ENCODE assay signal across 10 cellular contexts in genomic region chr18:3014501-3015202, GRCh38. TPM values are rescaled to one million over a fixed set of nuclear protein-coding genes. Genes with fewer than 3 reads are reported as not detected.
A peak's percentile ranks its signal among the peaks of the same experiment; 100 is the strongest.
DNase-seq lines count a peak whose midpoint lies in the region; ATAC-seq and TF ChIP-seq lines count a peak whose summit lies in the region.
"Had no signal": no experiment of that assay in that cellular context is flagged by ENCODE, and none has a peak within 500 bp of the region (broad histone marks: within the 10 kb centered on the region; RNA-seq: fewer than 3 reads in every experiment).

No MANE protein-coding gene starts in this region.

- H3K27me3 Mint-ChIP-seq in activated CD8-positive, alpha-beta T cell treated with anti-CD3 and anti-CD28 coated beads for 36 hours, result no peaks in the 10 kb centered on the region
- no peaks in the 10 kb centered on the region for H3K27me3 Mint-ChIP-seq in activated CD8-positive, alpha-beta T cell treated with anti-CD3 and anti-CD28 coated beads, Interleukin-2, amount 10 ng/mL, durations not matched to agents 7 days and 5 days (ENCODE audit: low read depth)
- no peaks in the 10 kb centered on the region for H3K27me3 Mint-ChIP-seq in activated CD4-positive, alpha-beta memory T cell treated with anti-CD3 and anti-CD28 coated beads for 36 hours

- H3K36me3 Mint-ChIP-seq in activated CD8-positive, alpha-beta T cell treated with anti-CD3 and anti-CD28 coated beads for 36 hours (ENCODE audit: low read depth), result peaks cover 27% of the 10 kb centered on the region
- peaks cover 24% of the 10 kb centered on the region for H3K36me3 Mint-ChIP-seq in activated CD8-positive, alpha-beta T cell treated with anti-CD3 and anti-CD28 coated beads, Interleukin-2, amount 10 ng/mL, durations not matched to agents 7 days and 5 days (ENCODE audit: low read depth)
- H3K36me3 Mint-ChIP-seq in activated CD4-positive, alpha-beta memory T cell treated with anti-CD3 and anti-CD28 coated beads for 36 hours, result peaks cover 26% of the 10 kb centered on the region

- no peak for ATAC-seq in activated CD8-positive, alpha-beta T cell treated with anti-CD3 and anti-CD28 coated beads for 36 hours
- ATAC-seq in activated CD8-positive, alpha-beta T cell treated with anti-CD3 and anti-CD28 coated beads, Interleukin-2, amount 10 ng/mL, durations not matched to agents 7 days and 5 days, result no peak
- peak; percentile 4 for ATAC-seq in left lung
- ATAC-seq: mucosa of descending colon had no signal

- no peak for TF ChIP-seq CTCF in activated CD8-positive, alpha-beta T cell treated with anti-CD3 and anti-CD28 coated beads for 36 hours (IDR thresholded peaks at IDR 0.05)
- TF ChIP-seq CTCF in left lung (IDR thresholded peaks at IDR 0.05), result no peak

- no peaks in the 10 kb centered on the region for H3K27me3 ChIP-seq in left lung

- POLR2A ChIA-PET in activated CD8-positive, alpha-beta T cell treated with anti-CD3 and anti-CD28 coated beads for 36 hours (lab: Charles Lee), result interaction anchor here (0.6 to 1.2 kb wide), 2 partner anchors 13 to 230 kb away, joined by 3 to 5 read pairs; no protein-coding TSS in a partner anchor
- POLR2A ChIA-PET in activated CD8-positive, alpha-beta T cell treated with anti-CD3 and anti-CD28 coated beads, Interleukin-2, amount 10 ng/mL, durations not matched to agents 7 days and 5 days (lab: Charles Lee), result interaction anchor here (1.2 kb wide), 1 partner anchor 46 kb away, joined by 4 read pairs; no protein-coding TSS in a partner anchor
- POLR2A ChIA-PET in activated CD4-positive, alpha-beta memory T cell treated with anti-CD3 and anti-CD28 coated beads for 36 hours (lab: Charles Lee), result interaction anchor here (0.6 to 1.3 kb wide), 2 partner anchors 20 to 108 kb away, joined by 3 to 4 read pairs; no protein-coding TSS in a partner anchor

- intact Hi-C loops in activated CD8-positive, alpha-beta T cell treated with anti-CD3 and anti-CD28 coated beads for 36 hours (cut with micrococcal nuclease), result loop anchor here (5.0 kb wide), 1 partner anchor 48 kb away; no protein-coding TSS in a partner anchor
- intact Hi-C loops in activated CD4-positive, alpha-beta memory T cell treated with anti-CD3 and anti-CD28 coated beads for 36 hours (cut with micrococcal nuclease), result no loop called here
- intact Hi-C loops in left lung (cut with DNase I), result no loop called here

- H3K27ac ChIP-seq in left lung, result peak overlapping the region; percentile 88 to 97
- peak overlapping the region; percentile 41 for H3K27ac ChIP-seq in substantia nigra (ENCODE audit: low read depth, low read length, poor library complexity, severe bottlenecking)

- H3K27ac Mint-ChIP-seq in activated CD8-positive, alpha-beta T cell treated with anti-CD3 and anti-CD28 coated beads for 36 hours, result peak overlapping the region; percentile 65
- H3K27ac Mint-ChIP-seq in activated CD8-positive, alpha-beta T cell treated with anti-CD3 and anti-CD28 coated beads, Interleukin-2, amount 10 ng/mL, durations not matched to agents 7 days and 5 days, result no peak overlapping the region
- peak overlapping the region; percentile 4 for H3K27ac Mint-ChIP-seq in activated CD4-positive, alpha-beta memory T cell treated with anti-CD3 and anti-CD28 coated beads for 36 hours

- H3K4me1 Mint-ChIP-seq in activated CD8-positive, alpha-beta T cell treated with anti-CD3 and anti-CD28 coated beads for 36 hours (ENCODE audit: low read depth), result peaks cover 56% of the 10 kb centered on the region
- peaks cover 59% of the 10 kb centered on the region for H3K4me1 Mint-ChIP-seq in activated CD8-positive, alpha-beta T cell treated with anti-CD3 and anti-CD28 coated beads, Interleukin-2, amount 10 ng/mL, durations not matched to agents 7 days and 5 days (ENCODE audit: low read depth)
- H3K4me1 Mint-ChIP-seq in activated CD4-positive, alpha-beta memory T cell treated with anti-CD3 and anti-CD28 coated beads for 36 hours (ENCODE audit: low read depth), result peaks cover 56% of the 10 kb centered on the region

- no peaks in the 10 kb centered on the region for H3K9me3 Mint-ChIP-seq in activated CD8-positive, alpha-beta T cell treated with anti-CD3 and anti-CD28 coated beads for 36 hours
- no peaks in the 10 kb centered on the region for H3K9me3 Mint-ChIP-seq in activated CD8-positive, alpha-beta T cell treated with anti-CD3 and anti-CD28 coated beads, Interleukin-2, amount 10 ng/mL, durations not matched to agents 7 days and 5 days (ENCODE audit: insufficient read depth)
- H3K9me3 Mint-ChIP-seq in activated CD4-positive, alpha-beta memory T cell treated with anti-CD3 and anti-CD28 coated beads for 36 hours, result no peaks in the 10 kb centered on the region

- H3K4me1 ChIP-seq in left lung, result peaks cover 30 to 69% of the 10 kb centered on the region in 2 donors

- H3K4me3 ChIP-seq in left lung, result peak overlapping the region in 1 of 2 donors; percentile 23
- H3K4me3 ChIP-seq: mucosa of descending colon had no signal

- no peaks in the 10 kb centered on the region for H3K36me3 ChIP-seq in left lung

- DNase-seq in activated CD8-positive, alpha-beta T cell treated with anti-CD3 and anti-CD28 coated beads for 36 hours, result no peak
- no peak for DNase-seq in activated CD8-positive, alpha-beta T cell treated with anti-CD3 and anti-CD28 coated beads, Interleukin-2, amount 10 ng/mL, durations not matched to agents 7 days and 5 days
- DNase-seq in activated CD4-positive, alpha-beta memory T cell treated with anti-CD3 and anti-CD28 coated beads for 36 hours, result no peak
- DNase-seq in left lung, result no peak
- DNase-seq in substantia nigra (lab: John Stamatoyannopoulos, UW), result peak in 1 of 49 donors; percentile 35
- no peak for DNase-seq in COLO829 (ENCODE audit: low spot score)
- no peak for DNase-seq in H4 (ENCODE audit: low spot score)
- DNase-seq in DMS114 treated with DMSO at 0.1 percent for 48 hours (lab: John Stamatoyannopoulos, UW; ENCODE audit: unreplicated experiment), result no peak
- DNase-seq: stimulated activated naive CD4-positive, alpha-beta T cell had no signal

- H3K9me3 ChIP-seq in left lung, result no peaks in the 10 kb centered on the region
- H3K9me3 ChIP-seq: mucosa of descending colon had no signal

- H3K4me3 Mint-ChIP-seq in activated CD8-positive, alpha-beta T cell treated with anti-CD3 and anti-CD28 coated beads for 36 hours, result no peak overlapping the region
- H3K4me3 Mint-ChIP-seq in activated CD8-positive, alpha-beta T cell treated with anti-CD3 and anti-CD28 coated beads, Interleukin-2, amount 10 ng/mL, durations not matched to agents 7 days and 5 days, result no peak overlapping the region
- H3K4me3 Mint-ChIP-seq in activated CD4-positive, alpha-beta memory T cell treated with anti-CD3 and anti-CD28 coated beads for 36 hours, result peak overlapping the region; percentile 14

- CTCF ChIA-PET in activated CD8-positive, alpha-beta T cell treated with anti-CD3 and anti-CD28 coated beads for 36 hours (lab: Charles Lee), result interaction anchor here (1.2 to 2.8 kb wide), 4 partner anchors 20 to 49 kb away, joined by 3 to 15 read pairs (median 7); no protein-coding TSS in a partner anchor
- CTCF ChIA-PET in activated CD8-positive, alpha-beta T cell treated with anti-CD3 and anti-CD28 coated beads, Interleukin-2, amount 10 ng/mL, durations not matched to agents 7 days and 5 days (lab: Charles Lee), result interaction anchor here (0.8 to 6.1 kb wide), 7 partner anchors 17 to 137 kb away, joined by 3 to 60 read pairs (median 5); no protein-coding TSS in a partner anchor
- CTCF ChIA-PET in activated CD4-positive, alpha-beta memory T cell treated with anti-CD3 and anti-CD28 coated beads for 36 hours (lab: Charles Lee), result interaction anchor here (0.6 to 4.7 kb wide), 6 partner anchors 29 to 233 kb away, joined by 3 to 37 read pairs (median 5); partner anchors contain the start of gene MYL12A

RNA-seq across cellular contexts. Expression of gene LPIN2, which starts 1.7 kb away (rescaled TPM):
- total RNA-seq in activated CD8-positive, alpha-beta T cell treated with anti-CD3 and anti-CD28 coated beads for 36 hours, result 10 to 100 TPM; 95.5 to 95.7 TPM
- total RNA-seq in activated CD8-positive, alpha-beta T cell treated with anti-CD3 and anti-CD28 coated beads, Interleukin-2, amount 10 ng/mL, durations not matched to agents 7 days and 5 days, result 10 to 100 TPM; 77.5 TPM
- total RNA-seq in activated CD4-positive, alpha-beta memory T cell treated with anti-CD3 and anti-CD28 coated beads for 36 hours, result 100 to 1,000 TPM; 102 to 107 TPM
- 10 to 100 TPM; 47.3 to 63.2 TPM for total RNA-seq in left lung
- total RNA-seq in H4 (2014; rRNA removed; shearing (Covaris generic)), result 17.1 and 21.6 TPM in 2 replicates
